Comparison of ENCODE assay signal across 35 cellular contexts in the genomic region with DNA sequence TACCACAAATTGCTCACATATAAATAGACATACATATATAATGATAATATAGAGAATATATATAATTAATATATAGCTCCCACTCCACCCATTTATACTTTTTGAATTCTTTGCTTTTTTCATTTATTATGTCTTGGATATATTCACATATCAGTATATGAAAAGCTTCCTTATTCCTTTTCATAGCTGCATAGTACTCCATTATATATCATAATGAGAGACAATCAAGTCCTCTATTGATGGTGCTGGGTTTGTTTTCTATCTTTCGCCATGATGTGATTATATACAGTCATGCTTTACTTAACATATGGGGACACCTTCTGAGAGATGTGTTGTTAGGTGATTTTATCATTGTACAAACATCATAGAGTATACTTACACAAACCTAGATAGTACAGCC.
"Had no signal": no experiment of that assay in that cellular context is flagged by ENCODE, and none has a peak within 500 bp of the region (broad histone marks: within the 10 kb centered on the region; RNA-seq: fewer than 3 reads in every experiment).

No MANE protein-coding gene starts in this region.

- DNase-seq: Karpas-422, Kasumi-1, MG63, MM.1S, MV-4-11, NCI-H1048, NCI-H1092, NCI-H1092 treated with DMSO at 0.1 percent for 48 hours, NCI-H1105, NCI-H1105 treated with DMSO at 0.1 percent for 48 hours, NCI-H1417, NCI-H1417 treated with DMSO at 0.1 percent for 48 hours, NCI-H1436, NCI-H1436 treated with DMSO at 0.1 percent for 48 hours, NCI-H146, NCI-H1694, NCI-H1694 treated with DMSO at 0.1 percent for 48 hours, NCI-H187, NCI-H187 treated with DMSO at 0.1 percent for 48 hours, NCI-H1930, NCI-H2029, NCI-H2029 treated with DMSO at 0.1 percent for 48 hours, NCI-H2081, NCI-H2081 treated with DMSO at 0.1 percent for 48 hours, NCI-H2107, NCI-H2171, NCI-H2171 treated with DMSO at 0.1 percent for 48 hours, NCI-H2227 treated with DMSO at 0.1 percent for 48 hours, NCI-H226, NCI-H345, NCI-H446, NCI-H446 treated with DMSO at 0.1 percent for 48 hours, NCI-H510A, NCI-H510A treated with DMSO at 0.1 percent for 48 hours, NCI-H524 had no signal

- H3K27me3 ChIP-seq: MG63 had no signal

- H3K36me3 ChIP-seq: MG63 had no signal

- H3K4me3 ChIP-seq: MG63 had no signal
